Comparison of ENCODE assay signal across 24 cellular contexts in genomic region chr9:79604149-79604548, GRCh38.
"Had no signal": no experiment of that assay in that cellular context is flagged by ENCODE, and none has a peak within 500 bp of the region (broad histone marks: within the 10 kb centered on the region; RNA-seq: fewer than 3 reads in every experiment).

No MANE protein-coding gene starts in this region.

- H3K36me3 ChIP-seq: lower lobe of right lung, transverse colon had no signal

- H3K9me3 ChIP-seq: lower lobe of right lung, testis had no signal

- DNase-seq: activated CD4-positive, alpha-beta memory T cell treated with anti-CD3 and anti-CD28 coated beads, Interleukin-2, amount 10 ng/mL, durations not matched to agents 7 days and 5 days; activated CD4-positive, alpha-beta T cell treated with anti-CD3 and anti-CD28 coated beads for 1 hour; activated CD4-positive, alpha-beta T cell treated with anti-CD3 and anti-CD28 coated beads, Interleukin-2, amount 10 ng/mL, durations not matched to agents 7 days and 5 days; activated CD8-positive, alpha-beta memory T cell treated with anti-CD3 and anti-CD28 coated beads, Interleukin-2, amount 10 ng/mL, durations not matched to agents 7 days and 5 days; activated naive CD4-positive, alpha-beta T cell; activated T-cell treated with anti-CD3 and anti-CD28 coated beads, Interleukin-2, amount 50 U/mL, for 48 hours; effector CD4-positive, alpha-beta T cell; esophagus squamous epithelium; foreskin melanocyte; heart right ventricle; kidney glomerular epithelial cell; lower lobe of right lung; mesendoderm; posterior cingulate gyrus; right cardiac atrium; stimulated activated CD4-positive, alpha-beta T cell treated with anti-CD3 and anti-CD28 coated beads, Interleukin-15, amount 100 ng/mL, for 24 hours; stimulated activated CD4-positive, alpha-beta T cell treated with anti-CD3 and anti-CD28 coated beads, Interleukin-2, amount 100 ng/mL, for 24 hours; stimulated activated naive CD4-positive, alpha-beta T cell; testis; transverse colon had no signal

- H3K27me3 ChIP-seq: esophagus squamous epithelium, heart right ventricle, testis, transverse colon had no signal

- H3K4me1 ChIP-seq: lower lobe of right lung had no signal

- ATAC-seq: activated CD8-positive, alpha-beta memory T cell treated with anti-CD3 and anti-CD28 coated beads, Interleukin-2, amount 10 ng/mL, durations not matched to agents 7 days and 5 days; activated naive CD4-positive, alpha-beta T cell treated with anti-CD3 and anti-CD28 coated beads, Interleukin-2, amount 50 U/mL, for 72 hours; heart right ventricle; left lobe of liver; lower lobe of right lung; natural killer cell treated with Interleukin-12 subunit alpha and Interleukin-12 subunit beta and Interleukin-15 and Interleukin-18, amount 100 ng/mL, for 72 hours; right cardiac atrium had no signal

- H3K27ac ChIP-seq: epithelial cell of prostate, heart right ventricle, lower lobe of right lung, transverse colon had no signal

- H3K4me3 ChIP-seq: esophagus squamous epithelium, heart right ventricle, lower lobe of right lung, testis, transverse colon had no signal
